Comparison of ENCODE assay signal across 2 cellular contexts in the genomic region with DNA sequence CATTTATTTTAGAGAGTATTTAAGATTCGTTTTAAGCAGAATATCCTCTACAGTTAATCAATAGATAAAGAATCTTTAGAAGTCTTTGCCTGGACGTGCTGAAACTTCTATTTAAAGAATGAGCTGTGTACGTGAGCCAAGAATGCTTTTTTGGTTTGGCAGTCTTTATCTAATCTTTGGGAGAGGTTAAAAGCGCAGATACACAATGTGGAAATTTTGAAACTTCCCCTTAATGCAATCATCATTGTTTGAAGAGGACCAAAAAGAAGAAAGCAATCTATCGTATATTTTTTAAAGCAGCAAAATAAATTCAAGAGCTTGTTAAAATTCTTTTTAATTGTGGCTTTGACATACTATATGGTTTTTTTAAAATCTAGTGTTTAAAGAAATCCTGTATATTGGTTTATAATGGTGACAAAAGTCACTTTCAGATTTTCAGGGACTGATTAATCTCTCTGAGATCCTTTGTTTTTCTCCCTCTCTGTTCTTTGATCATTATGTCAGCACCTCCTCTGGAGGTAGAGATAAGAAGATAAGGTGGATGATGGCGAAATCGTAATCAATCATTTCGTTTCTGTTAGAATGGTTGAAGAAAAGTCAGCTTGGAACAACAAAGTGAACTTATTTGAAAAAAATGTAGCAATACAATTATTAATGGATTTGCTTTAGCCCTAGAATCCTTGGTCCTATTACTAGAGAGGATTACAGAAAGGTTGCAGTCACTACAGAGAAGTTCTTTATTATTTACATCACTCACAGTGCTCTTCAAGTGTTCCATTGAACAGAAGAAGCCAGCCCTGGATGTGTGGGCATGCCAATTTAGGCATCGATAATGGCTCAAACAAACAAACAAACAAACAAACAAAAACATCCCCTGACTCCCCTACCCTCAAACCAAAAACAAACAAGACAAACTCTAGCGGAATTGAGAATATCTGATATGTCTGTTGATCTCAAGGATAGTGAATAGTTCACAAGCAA.
TF ChIP-seq lines count a peak whose summit lies in the region.

No MANE protein-coding gene starts in this region.

TF ChIP-seq in SK-N-SH treated with all-trans-retinoic acid at 6 μM for 48 hours, 23 proteins besides CTCF, POLR2A, EP300 and RAD21 (continued from another document):
- TF ChIP-seq, protein P1, sequence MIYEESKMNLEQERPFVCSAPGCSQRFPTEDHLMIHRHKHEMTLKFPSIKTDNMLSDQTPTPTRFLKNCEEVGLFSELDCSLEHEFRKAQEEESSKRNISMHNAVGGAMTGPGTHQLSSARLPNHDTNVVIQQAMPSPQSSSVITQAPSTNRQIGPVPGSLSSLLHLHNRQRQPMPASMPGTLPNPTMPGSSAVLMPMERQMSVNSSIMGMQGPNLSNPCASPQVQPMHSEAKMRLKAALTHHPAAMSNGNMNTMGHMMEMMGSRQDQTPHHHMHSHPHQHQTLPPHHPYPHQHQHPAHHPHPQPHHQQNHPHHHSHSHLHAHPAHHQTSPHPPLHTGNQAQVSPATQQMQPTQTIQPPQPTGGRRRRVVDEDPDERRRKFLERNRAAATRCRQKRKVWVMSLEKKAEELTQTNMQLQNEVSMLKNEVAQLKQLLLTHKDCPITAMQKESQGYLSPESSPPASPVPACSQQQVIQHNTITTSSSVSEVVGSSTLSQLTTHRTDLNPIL (CRISPR knock-in tag; IDR thresholded peaks at IDR 0.05; ENCODE audit: low read depth), result peak; percentile 66; the same call in 1 of the 2 replicates
- TF ChIP-seq ZNF8 (CRISPR knock-in tag; IDR thresholded peaks at IDR 0.05), result no peak
- TF ChIP-seq ESRRG (CRISPR knock-in tag; IDR thresholded peaks at IDR 0.05), result no peak
- TF ChIP-seq CSDC2 (CRISPR knock-in tag; IDR thresholded peaks at IDR 0.05), result no peak
- TF ChIP-seq RARB (CRISPR knock-in tag; IDR thresholded peaks at IDR 0.05), result no peak
- no peak for TF ChIP-seq ZFP30 (CRISPR knock-in tag; IDR thresholded peaks at IDR 0.05)

TF ChIP-seq in HepG2, 621 proteins besides CTCF, POLR2A, EP300 and RAD21 (continued from another document and continues in another):
- TF ChIP-seq, protein P2, sequence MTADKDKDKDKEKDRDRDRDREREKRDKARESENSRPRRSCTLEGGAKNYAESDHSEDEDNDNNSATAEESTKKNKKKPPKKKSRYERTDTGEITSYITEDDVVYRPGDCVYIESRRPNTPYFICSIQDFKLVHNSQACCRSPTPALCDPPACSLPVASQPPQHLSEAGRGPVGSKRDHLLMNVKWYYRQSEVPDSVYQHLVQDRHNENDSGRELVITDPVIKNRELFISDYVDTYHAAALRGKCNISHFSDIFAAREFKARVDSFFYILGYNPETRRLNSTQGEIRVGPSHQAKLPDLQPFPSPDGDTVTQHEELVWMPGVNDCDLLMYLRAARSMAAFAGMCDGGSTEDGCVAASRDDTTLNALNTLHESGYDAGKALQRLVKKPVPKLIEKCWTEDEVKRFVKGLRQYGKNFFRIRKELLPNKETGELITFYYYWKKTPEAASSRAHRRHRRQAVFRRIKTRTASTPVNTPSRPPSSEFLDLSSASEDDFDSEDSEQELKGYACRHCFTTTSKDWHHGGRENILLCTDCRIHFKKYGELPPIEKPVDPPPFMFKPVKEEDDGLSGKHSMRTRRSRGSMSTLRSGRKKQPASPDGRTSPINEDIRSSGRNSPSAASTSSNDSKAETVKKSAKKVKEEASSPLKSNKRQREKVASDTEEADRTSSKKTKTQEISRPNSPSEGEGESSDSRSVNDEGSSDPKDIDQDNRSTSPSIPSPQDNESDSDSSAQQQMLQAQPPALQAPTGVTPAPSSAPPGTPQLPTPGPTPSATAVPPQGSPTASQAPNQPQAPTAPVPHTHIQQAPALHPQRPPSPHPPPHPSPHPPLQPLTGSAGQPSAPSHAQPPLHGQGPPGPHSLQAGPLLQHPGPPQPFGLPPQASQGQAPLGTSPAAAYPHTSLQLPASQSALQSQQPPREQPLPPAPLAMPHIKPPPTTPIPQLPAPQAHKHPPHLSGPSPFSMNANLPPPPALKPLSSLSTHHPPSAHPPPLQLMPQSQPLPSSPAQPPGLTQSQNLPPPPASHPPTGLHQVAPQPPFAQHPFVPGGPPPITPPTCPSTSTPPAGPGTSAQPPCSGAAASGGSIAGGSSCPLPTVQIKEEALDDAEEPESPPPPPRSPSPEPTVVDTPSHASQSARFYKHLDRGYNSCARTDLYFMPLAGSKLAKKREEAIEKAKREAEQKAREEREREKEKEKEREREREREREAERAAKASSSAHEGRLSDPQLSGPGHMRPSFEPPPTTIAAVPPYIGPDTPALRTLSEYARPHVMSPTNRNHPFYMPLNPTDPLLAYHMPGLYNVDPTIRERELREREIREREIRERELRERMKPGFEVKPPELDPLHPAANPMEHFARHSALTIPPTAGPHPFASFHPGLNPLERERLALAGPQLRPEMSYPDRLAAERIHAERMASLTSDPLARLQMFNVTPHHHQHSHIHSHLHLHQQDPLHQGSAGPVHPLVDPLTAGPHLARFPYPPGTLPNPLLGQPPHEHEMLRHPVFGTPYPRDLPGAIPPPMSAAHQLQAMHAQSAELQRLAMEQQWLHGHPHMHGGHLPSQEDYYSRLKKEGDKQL (CRISPR knock-in tag; IDR thresholded peaks at IDR 0.05; ENCODE audit: low read depth), result peak; percentile 79
- TF ChIP-seq HDAC2 (CRISPR knock-in tag; IDR thresholded peaks at IDR 0.05) (peak; percentile 57), CREM (IDR thresholded peaks at IDR 0.05) (peak; percentile 98), CREM (CRISPR knock-in tag; IDR thresholded peaks at IDR 0.05) (no peak), ZNF317 (CRISPR knock-in tag; IDR thresholded peaks at IDR 0.05) (0 out of 2 replicates have a peak, but pooled peaks have one; percentile 25), ZNF850 (CRISPR knock-in tag; conservative IDR thresholded peaks at IDR 0.05) (no peak), ZNF781 (CRISPR knock-in tag; IDR thresholded peaks at IDR 0.05; ENCODE audit: borderline replicate concordance, not compliant biosample characterization) (no peak), ASH2L (IDR thresholded peaks at IDR 0.05; ENCODE audit: insufficient read length, low read depth, low read length) (peak; percentile 80), ATF2 (CRISPR knock-in tag; IDR thresholded peaks at IDR 0.05) (peak; percentile 65), ZSCAN20 (CRISPR knock-in tag; IDR thresholded peaks at IDR 0.05; ENCODE audit: borderline replicate concordance) (0 out of 2 replicates have a peak, but pooled peaks have one; percentile 59), TMF1 (CRISPR knock-in tag; IDR thresholded peaks at IDR 0.05; ENCODE audit: low read depth) (0 out of 2 replicates have a peak, but pooled peaks have one; percentile 68), ZNF275 (CRISPR knock-in tag; IDR thresholded peaks at IDR 0.05; ENCODE audit: borderline replicate concordance) (no peak), HMG20A (CRISPR knock-in tag; IDR thresholded peaks at IDR 0.05; ENCODE audit: borderline replicate concordance) (peak; percentile 90), ZNF263 (CRISPR knock-in tag; IDR thresholded peaks at IDR 0.05) (no peak), ZNF121 (CRISPR knock-in tag; IDR thresholded peaks at IDR 0.05) (no peak), ZFP37 (CRISPR knock-in tag; IDR thresholded peaks at IDR 0.05; ENCODE audit: borderline replicate concordance) (no peak), SNAI1 (CRISPR knock-in tag; IDR thresholded peaks at IDR 0.05; ENCODE audit: borderline replicate concordance) (0 out of 2 replicates have a peak, but pooled peaks have one; percentile 50), REPIN1 (CRISPR knock-in tag; IDR thresholded peaks at IDR 0.05; ENCODE audit: borderline replicate concordance, low read depth) (0 out of 2 replicates have a peak, but pooled peaks have one; percentile 27), HNRNPLL (IDR thresholded peaks at IDR 0.05; ENCODE audit: low read depth, low read length, poor library complexity, severe bottlenecking) (no peak), KLF11 (CRISPR knock-in tag; IDR thresholded peaks at IDR 0.05) (peak; percentile 55; the same call in 1 of the 2 replicates), CBX5 (CRISPR knock-in tag; IDR thresholded peaks at IDR 0.05; ENCODE audit: borderline replicate concordance) (no peak), ZMYM4 (CRISPR knock-in tag; IDR thresholded peaks at IDR 0.05) (peak; percentile 30; the same call in 1 of the 2 replicates), HNRNPUL1 (IDR thresholded peaks at IDR 0.05; ENCODE audit: low read depth, low read length) (0 out of 2 replicates have a peak, but pooled peaks have one; percentile 11), SRSF9 (IDR thresholded peaks at IDR 0.05; ENCODE audit: borderline replicate concordance, insufficient read depth, low read depth, low read length, poor library complexity, severe bottlenecking) (no peak), NFE2 (CRISPR knock-in tag; IDR thresholded peaks at IDR 0.05) (no peak), TOPORS (CRISPR knock-in tag; IDR thresholded peaks at IDR 0.05) (0 out of 2 replicates have a peak, but pooled peaks have one; percentile 23), TSC22D2 (CRISPR knock-in tag; IDR thresholded peaks at IDR 0.05; ENCODE audit: borderline replicate concordance) (no peak), ELF4 (CRISPR knock-in tag; IDR thresholded peaks at IDR 0.05; ENCODE audit: borderline replicate concordance) (peak; percentile 39; the same call in 1 of the 2 replicates), ZNF10 (CRISPR knock-in tag; IDR thresholded peaks at IDR 0.05; ENCODE audit: borderline replicate concordance, low read depth) (no peak)
- TF ChIP-seq, protein P3, sequence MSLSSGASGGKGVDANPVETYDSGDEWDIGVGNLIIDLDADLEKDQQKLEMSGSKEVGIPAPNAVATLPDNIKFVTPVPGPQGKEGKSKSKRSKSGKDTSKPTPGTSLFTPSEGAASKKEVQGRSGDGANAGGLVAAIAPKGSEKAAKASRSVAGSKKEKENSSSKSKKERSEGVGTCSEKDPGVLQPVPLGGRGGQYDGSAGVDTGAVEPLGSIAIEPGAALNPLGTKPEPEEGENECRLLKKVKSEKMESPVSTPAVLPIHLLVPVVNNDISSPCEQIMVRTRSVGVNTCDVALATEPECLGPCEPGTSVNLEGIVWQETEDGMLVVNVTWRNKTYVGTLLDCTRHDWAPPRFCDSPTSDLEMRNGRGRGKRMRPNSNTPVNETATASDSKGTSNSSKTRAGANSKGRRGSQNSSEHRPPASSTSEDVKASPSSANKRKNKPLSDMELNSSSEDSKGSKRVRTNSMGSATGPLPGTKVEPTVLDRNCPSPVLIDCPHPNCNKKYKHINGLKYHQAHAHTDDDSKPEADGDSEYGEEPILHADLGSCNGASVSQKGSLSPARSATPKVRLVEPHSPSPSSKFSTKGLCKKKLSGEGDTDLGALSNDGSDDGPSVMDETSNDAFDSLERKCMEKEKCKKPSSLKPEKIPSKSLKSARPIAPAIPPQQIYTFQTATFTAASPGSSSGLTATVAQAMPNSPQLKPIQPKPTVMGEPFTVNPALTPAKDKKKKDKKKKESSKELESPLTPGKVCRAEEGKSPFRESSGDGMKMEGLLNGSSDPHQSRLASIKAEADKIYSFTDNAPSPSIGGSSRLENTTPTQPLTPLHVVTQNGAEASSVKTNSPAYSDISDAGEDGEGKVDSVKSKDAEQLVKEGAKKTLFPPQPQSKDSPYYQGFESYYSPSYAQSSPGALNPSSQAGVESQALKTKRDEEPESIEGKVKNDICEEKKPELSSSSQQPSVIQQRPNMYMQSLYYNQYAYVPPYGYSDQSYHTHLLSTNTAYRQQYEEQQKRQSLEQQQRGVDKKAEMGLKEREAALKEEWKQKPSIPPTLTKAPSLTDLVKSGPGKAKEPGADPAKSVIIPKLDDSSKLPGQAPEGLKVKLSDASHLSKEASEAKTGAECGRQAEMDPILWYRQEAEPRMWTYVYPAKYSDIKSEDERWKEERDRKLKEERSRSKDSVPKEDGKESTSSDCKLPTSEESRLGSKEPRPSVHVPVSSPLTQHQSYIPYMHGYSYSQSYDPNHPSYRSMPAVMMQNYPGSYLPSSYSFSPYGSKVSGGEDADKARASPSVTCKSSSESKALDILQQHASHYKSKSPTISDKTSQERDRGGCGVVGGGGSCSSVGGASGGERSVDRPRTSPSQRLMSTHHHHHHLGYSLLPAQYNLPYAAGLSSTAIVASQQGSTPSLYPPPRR (CRISPR knock-in tag; IDR thresholded peaks at IDR 0.05; ENCODE audit: borderline replicate concordance), result peak; percentile 68
- TF ChIP-seq, protein P4, sequence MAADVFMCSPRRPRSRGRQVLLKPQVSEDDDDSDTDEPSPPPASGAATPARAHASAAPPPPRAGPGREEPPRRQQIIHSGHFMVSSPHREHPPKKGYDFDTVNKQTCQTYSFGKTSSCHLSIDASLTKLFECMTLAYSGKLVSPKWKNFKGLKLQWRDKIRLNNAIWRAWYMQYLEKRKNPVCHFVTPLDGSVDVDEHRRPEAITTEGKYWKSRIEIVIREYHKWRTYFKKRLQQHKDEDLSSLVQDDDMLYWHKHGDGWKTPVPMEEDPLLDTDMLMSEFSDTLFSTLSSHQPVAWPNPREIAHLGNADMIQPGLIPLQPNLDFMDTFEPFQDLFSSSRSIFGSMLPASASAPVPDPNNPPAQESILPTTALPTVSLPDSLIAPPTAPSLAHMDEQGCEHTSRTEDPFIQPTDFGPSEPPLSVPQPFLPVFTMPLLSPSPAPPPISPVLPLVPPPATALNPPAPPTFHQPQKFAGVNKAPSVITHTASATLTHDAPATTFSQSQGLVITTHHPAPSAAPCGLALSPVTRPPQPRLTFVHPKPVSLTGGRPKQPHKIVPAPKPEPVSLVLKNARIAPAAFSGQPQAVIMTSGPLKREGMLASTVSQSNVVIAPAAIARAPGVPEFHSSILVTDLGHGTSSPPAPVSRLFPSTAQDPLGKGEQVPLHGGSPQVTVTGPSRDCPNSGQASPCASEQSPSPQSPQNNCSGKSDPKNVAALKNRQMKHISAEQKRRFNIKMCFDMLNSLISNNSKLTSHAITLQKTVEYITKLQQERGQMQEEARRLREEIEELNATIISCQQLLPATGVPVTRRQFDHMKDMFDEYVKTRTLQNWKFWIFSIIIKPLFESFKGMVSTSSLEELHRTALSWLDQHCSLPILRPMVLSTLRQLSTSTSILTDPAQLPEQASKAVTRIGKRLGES (CRISPR knock-in tag; IDR thresholded peaks at IDR 0.05; ENCODE audit: borderline replicate concordance), result no peak
- TF ChIP-seq, protein P5, sequence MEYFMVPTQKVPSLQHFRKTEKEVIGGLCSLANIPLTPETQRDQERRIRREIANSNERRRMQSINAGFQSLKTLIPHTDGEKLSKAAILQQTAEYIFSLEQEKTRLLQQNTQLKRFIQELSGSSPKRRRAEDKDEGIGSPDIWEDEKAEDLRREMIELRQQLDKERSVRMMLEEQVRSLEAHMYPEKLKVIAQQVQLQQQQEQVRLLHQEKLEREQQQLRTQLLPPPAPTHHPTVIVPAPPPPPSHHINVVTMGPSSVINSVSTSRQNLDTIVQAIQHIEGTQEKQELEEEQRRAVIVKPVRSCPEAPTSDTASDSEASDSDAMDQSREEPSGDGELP (IDR thresholded peaks at IDR 0.05; ENCODE audit: borderline replicate concordance, low read depth), result peak; percentile 49; the same call in 1 of the 2 replicates
